ENCODE assay signal across 8 cellular contexts in genomic region chr12:76083761-76084276, GRCh38. TPM values are rescaled to one million over a fixed set of nuclear protein-coding genes. Genes with fewer than 3 reads are reported as not detected.
DNase-seq lines count a peak whose midpoint lies in the region; ATAC-seq and TF ChIP-seq lines count a peak whose summit lies in the region.

No MANE protein-coding gene starts in this region.

- CTCF ChIA-PET in CD8-positive, alpha-beta memory T cell (lab: Charles Lee): interaction anchor here (1.3 kb wide), 1 partner anchor 72 kb away, joined by 3 read pairs; no protein-coding TSS in a partner anchor
- CTCF ChIA-PET in activated naive CD4-positive, alpha-beta T cell treated with anti-CD3 and anti-CD28 coated beads for 36 hours (lab: Charles Lee): no interaction called here

- peaks cover 39% of the 10 kb centered on the region for H3K4me1 ChIP-seq in CD8-positive, alpha-beta memory T cell (ENCODE audit: insufficient read depth, low read length)
- peaks cover 39% of the 10 kb centered on the region for H3K4me1 ChIP-seq in HUES48 (ENCODE audit: control insufficient read depth, insufficient read depth, low read length)
- H3K4me1 ChIP-seq in SJCRH30: peaks cover 15% of the 10 kb centered on the region
- H3K4me1 ChIP-seq in gastroesophageal sphincter: peaks cover 0 to 32% (median 2%) of the 10 kb centered on the region in 3 donors
- H3K4me1 ChIP-seq in suprapubic skin: peaks cover 30% of the 10 kb centered on the region

- peaks cover 0 to 23% (median 3%) of the 10 kb centered on the region in 3 donors for H3K36me3 Mint-ChIP-seq in CD8-positive, alpha-beta memory T cell
- H3K36me3 Mint-ChIP-seq in activated naive CD4-positive, alpha-beta T cell treated with anti-CD3 and anti-CD28 coated beads for 36 hours (ENCODE audit: low read depth): peaks cover 37% of the 10 kb centered on the region

- peak overlapping the region; percentile 68 for H3K4me3 ChIP-seq in CD8-positive, alpha-beta memory T cell (ENCODE audit: low read length)
- H3K4me3 ChIP-seq in HUES48 (ENCODE audit: low read depth, low read length) (peak overlapping the region; percentile 98), SJCRH30 (peak overlapping the region; percentile 86), gastroesophageal sphincter (peak overlapping the region; percentile 54 to 83), suprapubic skin (peak overlapping the region; percentile 91)

- peak; percentile 75 to 87 (median 77) for DNase-seq in CD8-positive, alpha-beta memory T cell
- DNase-seq in SJCRH30 (peak; percentile 78 to 79), nucleus accumbens (lab: John Stamatoyannopoulos, UW) (peak in 51 of 56 donors; percentile 18 to 78 (median 60)), suprapubic skin (ENCODE audit: low spot score in 2 of 2) (peak; percentile 83 to 84)
- peak; percentile 83 for DNase-seq in activated naive CD4-positive, alpha-beta T cell treated with anti-CD3 and anti-CD28 coated beads for 36 hours

- peak overlapping the region; percentile 98 to 100 (median 99) for H3K27ac Mint-ChIP-seq in CD8-positive, alpha-beta memory T cell
- peak overlapping the region; percentile 98 for H3K27ac Mint-ChIP-seq in activated naive CD4-positive, alpha-beta T cell treated with anti-CD3 and anti-CD28 coated beads for 36 hours

- H3K9ac ChIP-seq in HUES48 (ENCODE audit: low read depth, low read length): peak overlapping the region; percentile 96

- intact Hi-C loops in activated naive CD4-positive, alpha-beta T cell treated with anti-CD3 and anti-CD28 coated beads for 36 hours (cut with micrococcal nuclease): loop anchor here (1.0 to 5.0 kb wide), 16 partner anchors 15 to 1547 kb away; partner anchors contain the start of genes ATXN7L3B, BBS10, CSRP2 and GLIPR1

- no peaks in the 10 kb centered on the region for H3K36me3 ChIP-seq in CD8-positive, alpha-beta memory T cell (ENCODE audit: insufficient read depth, low read length)
- H3K36me3 ChIP-seq in HUES48 (ENCODE audit: control insufficient read depth, insufficient read depth, low read length) (peaks cover 37% of the 10 kb centered on the region), SJCRH30 (peaks cover 28% of the 10 kb centered on the region), gastroesophageal sphincter (peaks cover 0 to 4% of the 10 kb centered on the region in 2 donors), suprapubic skin (peaks cover 3% of the 10 kb centered on the region)

- 0% methylated on average over 2 to 3 of the region's 44 CpGs for WGBS in gastroesophageal sphincter (ENCODE audit: low coverage in 1 of 2), 2 donors
- 3% methylated on average over 8 of the region's 44 CpGs for WGBS in suprapubic skin

- no peaks in the 10 kb centered on the region for H3K27me3 ChIP-seq in CD8-positive, alpha-beta memory T cell (ENCODE audit: insufficient read depth, low read length, poor library complexity, severe bottlenecking)
- H3K27me3 ChIP-seq in HUES48 (ENCODE audit: control insufficient read depth, insufficient read depth, low read length) (no peaks in the 10 kb centered on the region), SJCRH30 (no peaks in the 10 kb centered on the region), gastroesophageal sphincter (no peaks in the 10 kb centered on the region), suprapubic skin (no peaks in the 10 kb centered on the region)

- H3K4me1 Mint-ChIP-seq in CD8-positive, alpha-beta memory T cell: peaks cover 53 to 70% (median 63%) of the 10 kb centered on the region in 3 donors
- H3K4me1 Mint-ChIP-seq in activated naive CD4-positive, alpha-beta T cell treated with anti-CD3 and anti-CD28 coated beads for 36 hours (ENCODE audit: low read depth): peaks cover 51% of the 10 kb centered on the region

- TF ChIP-seq POLR2A in gastroesophageal sphincter (IDR thresholded peaks at IDR 0.05) (no peak), suprapubic skin (IDR thresholded peaks at IDR 0.05) (no peak)

- POLR2A ChIA-PET in CD8-positive, alpha-beta memory T cell (lab: Charles Lee): interaction anchor here (1.0 to 2.6 kb wide), 5 partner anchors 19 to 572 kb away, joined by 5 to 19 read pairs (median 5); partner anchors contain the start of genes BBS10, KRR1, OSBPL8 and PHLDA1

- TF ChIP-seq CTCF in gastroesophageal sphincter (IDR thresholded peaks at IDR 0.05) (no peak), suprapubic skin (IDR thresholded peaks at IDR 0.05) (no peak)

- H3K27me3 Mint-ChIP-seq in CD8-positive, alpha-beta memory T cell: peaks cover 0 to 4% of the 10 kb centered on the region in 2 donors
- H3K27me3 Mint-ChIP-seq in activated naive CD4-positive, alpha-beta T cell treated with anti-CD3 and anti-CD28 coated beads for 36 hours (ENCODE audit: low read depth): no peaks in the 10 kb centered on the region

- peak overlapping the region; percentile 97 for H3K27ac ChIP-seq in CD8-positive, alpha-beta memory T cell (ENCODE audit: low read depth, low read length)
- peak overlapping the region; percentile 97 for H3K27ac ChIP-seq in HUES48 (ENCODE audit: low read depth, low read length)
- H3K27ac ChIP-seq in SJCRH30: peak overlapping the region; percentile 94
- peak overlapping the region; percentile 96 to 98 (median 98) for H3K27ac ChIP-seq in gastroesophageal sphincter
- peak overlapping the region; percentile 99 for H3K27ac ChIP-seq in suprapubic skin

- H3K9me3 ChIP-seq in CD8-positive, alpha-beta memory T cell (ENCODE audit: low read length): no peaks in the 10 kb centered on the region
- H3K9me3 ChIP-seq in HUES48 (ENCODE audit: control insufficient read depth, insufficient read depth, low read length) (no peaks in the 10 kb centered on the region), SJCRH30 (replicated peaks) (no peaks in the 10 kb centered on the region), gastroesophageal sphincter (peaks cover 0 to 5% (median 0%) of the 10 kb centered on the region in 3 donors), suprapubic skin (peaks cover 3% of the 10 kb centered on the region)

- TF ChIP-seq EP300 in gastroesophageal sphincter (IDR thresholded peaks at IDR 0.05) (no peak), suprapubic skin (IDR thresholded peaks at IDR 0.05) (no peak)

- peaks cover 0 to 2% (median 0%) of the 10 kb centered on the region in 5 donors for H3K9me3 Mint-ChIP-seq in CD8-positive, alpha-beta memory T cell
- H3K9me3 Mint-ChIP-seq in activated naive CD4-positive, alpha-beta T cell treated with anti-CD3 and anti-CD28 coated beads for 36 hours: peaks cover 1% of the 10 kb centered on the region

- peak; percentile 36 for ATAC-seq in GM21381 (IDR thresholded peaks at IDR 0.05; ENCODE audit: unreplicated experiment)
- ATAC-seq in gastroesophageal sphincter: peak; percentile 29

- H3K4me3 Mint-ChIP-seq in CD8-positive, alpha-beta memory T cell: peak overlapping the region; percentile 89 to 100 (median 98)
- peak overlapping the region; percentile 94 for H3K4me3 Mint-ChIP-seq in activated naive CD4-positive, alpha-beta T cell treated with anti-CD3 and anti-CD28 coated beads for 36 hours

RNA-seq across cellular contexts. Expression of gene NAP1L1, which starts 0.7 kb away (rescaled TPM):
- 100 to 1,000 TPM; 926 to 964 TPM for total RNA-seq in CD8-positive, alpha-beta memory T cell
- polyA plus RNA-seq in CD8-positive, alpha-beta memory T cell: 166 TPM
- 791 and 902 TPM in 2 replicates for total RNA-seq in SJCRH30 (2014; rRNA removed; shearing (Covaris generic))
- 1,000 to 10,000 TPM; 1,078 to 1,092 TPM for total RNA-seq in activated naive CD4-positive, alpha-beta T cell treated with anti-CD3 and anti-CD28 coated beads for 36 hours
- total RNA-seq in gastroesophageal sphincter: 100 to 1,000 TPM; 329 to 486 (median 395) TPM
- 100 to 1,000 TPM; 159 to 243 (median 186) TPM for total RNA-seq in suprapubic skin

RNA-seq across cellular contexts. Expression of gene PHLDA1, which starts 52.2 kb away (rescaled TPM):
- total RNA-seq in CD8-positive, alpha-beta memory T cell: 10 to 100 TPM; 43.3 to 43.4 TPM
- 2.1 TPM for polyA plus RNA-seq in CD8-positive, alpha-beta memory T cell
- total RNA-seq in SJCRH30 (2014; rRNA removed; shearing (Covaris generic)): 12.9 and 13.5 TPM in 2 replicates
- total RNA-seq in activated naive CD4-positive, alpha-beta T cell treated with anti-CD3 and anti-CD28 coated beads for 36 hours: 1 to 10 TPM; 2.7 to 2.8 TPM
- total RNA-seq in gastroesophageal sphincter: 10 to 100 TPM in 1 of 4 donors, 1 to 10 TPM in 3; 4.4 to 14.4 (median 7.6) TPM
- 10 to 100 TPM; 16.4 to 31.2 (median 23.3) TPM for total RNA-seq in suprapubic skin

Comparison
In these comparisons a context has a peak if more than half of its experiments do, and no peak if none do; other contexts are left out.
1. Peak in every context shown above with its lines: DNase-seq, ATAC-seq, H3K4me3 ChIP-seq and H3K27ac ChIP-seq.